8 cellular contexts compared by ENCODE assay signal in genomic region chr7:100673302-100673941, GRCh38. TPM values are rescaled to one million over a fixed set of nuclear protein-coding genes. Genes with fewer than 3 reads are reported as not detected.
DNase-seq lines count a peak whose midpoint lies in the region; ATAC-seq lines count a peak whose summit lies in the region.

TSS of gene GNB2 (plus strand) at chr7:100673740. CDS start at chr7:100676266, 2,526 bp downstream.

- H3K56ac ChIP-seq in mesendoderm (ENCODE audit: low read length) = peak within 1 kb of the TSS; percentile 94

- peak; percentile 55 for ATAC-seq in GM21381 (IDR thresholded peaks at IDR 0.05; ENCODE audit: unreplicated experiment)
- peak; percentile 75 for ATAC-seq in activated CD8-positive, alpha-beta memory T cell treated with anti-CD3 and anti-CD28 coated beads, Interleukin-2, amount 10 ng/mL, durations not matched to agents 7 days and 5 days

- peak within 1 kb of the TSS; percentile 73 for H2BK5ac ChIP-seq in mesendoderm (ENCODE audit: low read length)

- H3K23ac ChIP-seq in mesendoderm (ENCODE audit: low read length) = peak within 1 kb of the TSS; percentile 45

- H4K5ac ChIP-seq in mesendoderm (ENCODE audit: low read length) = no peak within 1 kb of the TSS

- H3K36me3 ChIP-seq in NT2/D1 (ENCODE audit: insufficient read depth, insufficient read length, low read length) (peaks cover 21% of the 10 kb centered on the region), endocrine pancreas (ENCODE audit: control insufficient read depth, insufficient read depth, low read length) (peaks cover 6% of the 10 kb centered on the region), mesendoderm (ENCODE audit: control insufficient read depth, insufficient read depth, low read length) (peaks cover 1% of the 10 kb centered on the region)

- H3K27me3 ChIP-seq in NT2/D1 (ENCODE audit: insufficient read depth, insufficient read length) = peaks cover 2% of the 10 kb centered on the region
- no peaks in the 10 kb centered on the region for H3K27me3 ChIP-seq in endocrine pancreas (ENCODE audit: control insufficient read depth, insufficient read depth, low read length)
- H3K27me3 ChIP-seq in mesendoderm (ENCODE audit: insufficient read depth, low read length, poor library complexity) = no peaks in the 10 kb centered on the region

- H3K18ac ChIP-seq in mesendoderm (ENCODE audit: low read length) = peak within 1 kb of the TSS; percentile 95

- peaks cover 18% of the 10 kb centered on the region for H3K4me1 Mint-ChIP-seq in activated CD8-positive, alpha-beta memory T cell treated with anti-CD3 and anti-CD28 coated beads, Interleukin-2, amount 10 ng/mL, durations not matched to agents 7 days and 5 days

- H2AK5ac ChIP-seq in mesendoderm (ENCODE audit: low read length) = no peak within 1 kb of the TSS

- peaks cover 9% of the 10 kb centered on the region for H3K4me1 ChIP-seq in NT2/D1 (ENCODE audit: insufficient read depth, insufficient read length)
- no peaks in the 10 kb centered on the region for H3K4me1 ChIP-seq in endocrine pancreas (ENCODE audit: control insufficient read depth, insufficient read depth, low read length)
- H3K4me1 ChIP-seq in mesendoderm (ENCODE audit: control insufficient read depth, low read depth, low read length) = no peaks in the 10 kb centered on the region

- H3K4ac ChIP-seq in mesendoderm (ENCODE audit: low read depth, low read length) = peak within 1 kb of the TSS; percentile 95

- H3K4me3 Mint-ChIP-seq in activated CD8-positive, alpha-beta memory T cell treated with anti-CD3 and anti-CD28 coated beads, Interleukin-2, amount 10 ng/mL, durations not matched to agents 7 days and 5 days = peak within 1 kb of the TSS; percentile 93

- H4K8ac ChIP-seq in mesendoderm (ENCODE audit: low read depth, low read length) = peak within 1 kb of the TSS; percentile 96

- H3K36me3 Mint-ChIP-seq in activated CD8-positive, alpha-beta memory T cell treated with anti-CD3 and anti-CD28 coated beads, Interleukin-2, amount 10 ng/mL, durations not matched to agents 7 days and 5 days = peaks cover 17% of the 10 kb centered on the region

- peak within 1 kb of the TSS; percentile 78 for H3K27ac ChIP-seq in mesendoderm (ENCODE audit: low read depth, low read length)

- no peaks in the 10 kb centered on the region for H3K9me3 Mint-ChIP-seq in activated CD8-positive, alpha-beta memory T cell treated with anti-CD3 and anti-CD28 coated beads, Interleukin-2, amount 10 ng/mL, durations not matched to agents 7 days and 5 days (ENCODE audit: low read depth)

- H3K27ac Mint-ChIP-seq in activated CD8-positive, alpha-beta memory T cell treated with anti-CD3 and anti-CD28 coated beads, Interleukin-2, amount 10 ng/mL, durations not matched to agents 7 days and 5 days = peak within 1 kb of the TSS; percentile 92

- H3K4me3 ChIP-seq in NT2/D1 (ENCODE audit: insufficient read length, low read depth) (peak within 1 kb of the TSS; percentile 79), endocrine pancreas (ENCODE audit: control insufficient read depth, insufficient read depth, low read length) (no peak within 1 kb of the TSS), mesendoderm (ENCODE audit: low read length) (peak within 1 kb of the TSS; percentile 74)

- H3K9ac ChIP-seq in NT2/D1 (ENCODE audit: insufficient read length, low read depth) = peak within 1 kb of the TSS; percentile 83
- H3K9ac ChIP-seq in endocrine pancreas (ENCODE audit: control insufficient read depth, insufficient read depth, low read length) = peak within 1 kb of the TSS; percentile 94
- H3K9ac ChIP-seq in mesendoderm (ENCODE audit: low read length) = peak within 1 kb of the TSS; percentile 90

- H3K4me2 ChIP-seq in mesendoderm (ENCODE audit: low read length) = peak within 1 kb of the TSS; percentile 97

- peaks cover 2% of the 10 kb centered on the region for H3K27me3 Mint-ChIP-seq in activated CD8-positive, alpha-beta memory T cell treated with anti-CD3 and anti-CD28 coated beads, Interleukin-2, amount 10 ng/mL, durations not matched to agents 7 days and 5 days

- H2BK120ac ChIP-seq in mesendoderm (ENCODE audit: low read depth, low read length) = peak within 1 kb of the TSS; percentile 85

- H3K79me2 ChIP-seq in mesendoderm (ENCODE audit: control insufficient read depth, insufficient read depth, low read length) = peaks cover 4% of the 10 kb centered on the region

- H3K79me1 ChIP-seq in mesendoderm (ENCODE audit: low read length) = peaks cover 5% of the 10 kb centered on the region

- DNase-seq in COLO829 (ENCODE audit: low spot score) = peak; percentile 99
- DNase-seq in HUDEP-2 (lab: John Stamatoyannopoulos, UW; ENCODE audit: unreplicated experiment in 76 of 76) = peak; percentile 86 to 100 (median 98)
- DNase-seq in NT2/D1 (ENCODE audit: low read depth, low spot score) = peak; percentile 98
- DNase-seq in activated CD8-positive, alpha-beta memory T cell treated with anti-CD3 and anti-CD28 coated beads, Interleukin-2, amount 10 ng/mL, durations not matched to agents 7 days and 5 days = peak; percentile 99
- peak; percentile 99 for DNase-seq in mesendoderm
- DNase-seq in stimulated activated CD8-positive, alpha-beta memory T cell treated with anti-CD3 and anti-CD28 coated beads, Interleukin-15, amount 100 ng/mL, for 1 hour (ENCODE audit: low read depth) = peak; percentile 96

- H3K9me3 ChIP-seq in NT2/D1 (ENCODE audit: insufficient read depth, low read length) = no peaks in the 10 kb centered on the region
- no peaks in the 10 kb centered on the region for H3K9me3 ChIP-seq in endocrine pancreas (ENCODE audit: control insufficient read depth, low read length)

- H2BK15ac ChIP-seq in mesendoderm (replicated peaks; ENCODE audit: low read depth) = no peak within 1 kb of the TSS

- no CpG with 5 or more reads among the region's 65 CpGs for WGBS in mesendoderm (ENCODE audit: extremely low coverage, insufficient coverage, low lambda C conversion rate)

- CTCF ChIA-PET in activated CD8-positive, alpha-beta memory T cell treated with anti-CD3 and anti-CD28 coated beads, Interleukin-2, amount 10 ng/mL, durations not matched to agents 7 days and 5 days (lab: Charles Lee) = interaction anchor here (0.6 to 2.6 kb wide), 8 partner anchors 15 to 109 kb away, joined by 3 to 15 read pairs (median 6); no protein-coding TSS in a partner anchor

RNA-seq across cellular contexts. Expression of gene GNB2, which starts in this region (rescaled TPM):
- total RNA-seq in activated CD8-positive, alpha-beta memory T cell treated with anti-CD3 and anti-CD28 coated beads, Interleukin-2, amount 10 ng/mL, durations not matched to agents 7 days and 5 days = 100 to 1,000 TPM; 243 to 271 TPM
- polyA plus RNA-seq in mesendoderm (2013, experiment 1 of 2) = 68.1 TPM
- polyA plus RNA-seq in mesendoderm (2013, experiment 2 of 2) = 70.0 TPM
